ENCODE assay signal across 9 cellular contexts in the genomic region with DNA sequence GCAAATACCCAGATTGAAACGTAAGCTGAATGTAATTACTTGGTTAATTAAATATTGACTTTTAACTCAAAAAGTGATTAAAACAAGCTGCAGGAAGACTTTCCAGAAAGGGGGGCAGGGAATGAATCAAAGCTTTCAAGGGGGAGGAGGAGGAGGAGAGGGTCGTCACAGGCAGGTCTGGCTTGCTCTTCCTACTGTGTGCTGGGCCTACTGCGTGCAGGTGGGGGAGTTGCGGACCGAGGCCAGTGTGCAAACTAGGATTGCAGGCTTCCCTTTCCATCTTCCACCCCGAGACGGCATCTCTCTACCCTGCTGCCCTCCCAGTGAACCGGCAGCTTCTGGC. TPM values are rescaled to one million over a fixed set of nuclear protein-coding genes. Genes with fewer than 3 reads are reported as not detected.
DNase-seq lines count a peak whose midpoint lies in the region; ATAC-seq and TF ChIP-seq lines count a peak whose summit lies in the region.
"Had no signal": no experiment of that assay in that cellular context is flagged by ENCODE, and none has a peak within 500 bp of the region (broad histone marks: within the 10 kb centered on the region; RNA-seq: fewer than 3 reads in every experiment).

No MANE protein-coding gene starts in this region.

- H3K27ac ChIP-seq in HUES6 (ENCODE audit: low read depth, low read length) = no peak overlapping the region
- H3K27ac ChIP-seq in ectodermal cell (ENCODE audit: insufficient read depth, low read depth, low read length, poor library complexity, severe bottlenecking) = no peak overlapping the region

- POLR2A ChIA-PET in AG04449 (lab: Yijun Ruan, JAX) = no interaction called here

- H3K27me3 ChIP-seq in HUES6 (ENCODE audit: control insufficient read depth, insufficient read depth, low read length) = peaks cover 31% of the 10 kb centered on the region
- H3K27me3 ChIP-seq in ectodermal cell (ENCODE audit: control insufficient read depth, insufficient read depth, low read length, poor library complexity, severe bottlenecking) = peaks cover 37% of the 10 kb centered on the region

- no peak for TF ChIP-seq CTCF in AG04449 (IDR thresholded peaks at IDR 0.05; ENCODE audit: insufficient read depth, low read length, missing control alignments)

- DNase-seq in AG04449 (ENCODE audit: low read depth, low spot score) (no peak), naive B cell (no peak), GOT3 (lab: John Stamatoyannopoulos, UW) (no peak)
- DNase-seq: activated CD8-positive, alpha-beta memory T cell treated with anti-CD3 and anti-CD28 coated beads, Interleukin-2, amount 50 U/mL, for 4 hours had no signal

- H3K36me3 ChIP-seq in HUES6 (ENCODE audit: control insufficient read depth, insufficient read depth, low read length) (no peaks in the 10 kb centered on the region), ectodermal cell (ENCODE audit: control insufficient read depth, insufficient read depth, low read length) (no peaks in the 10 kb centered on the region)

- H3K9me3 ChIP-seq in HUES6 (ENCODE audit: control insufficient read depth, insufficient read depth, low read depth, low read length) (no peaks in the 10 kb centered on the region), ectodermal cell (ENCODE audit: control insufficient read depth, low read length) (no peaks in the 10 kb centered on the region)

- CTCF ChIA-PET in AG04449 (lab: Yijun Ruan, JAX) = interaction anchor here (0.9 to 2.8 kb wide), 5 partner anchors 11 to 836 kb away, joined by 3 to 20 read pairs (median 4); no protein-coding TSS in a partner anchor

- peaks cover 35 to 79% (median 61%) of the 10 kb centered on the region in 3 donors for H3K27me3 Mint-ChIP-seq in naive B cell

- peak overlapping the region; percentile 66 for H3K4me3 ChIP-seq in AG04449 (ENCODE audit: low read depth, low read length)
- H3K4me3 ChIP-seq in HUES6 (ENCODE audit: low read depth, low read length) = peak overlapping the region; percentile 83
- peak overlapping the region; percentile 48 for H3K4me3 ChIP-seq in ectodermal cell (ENCODE audit: insufficient read depth, low read depth, low read length)

- WGBS in ectodermal cell, 2 experiments = 10 to 11% methylated on average over 8 of the region's 8 CpGs

- peak overlapping the region; percentile 66 for H3K9ac ChIP-seq in HUES6 (ENCODE audit: low read length)

- H3K4me1 Mint-ChIP-seq in naive B cell = peaks cover 19 to 23% (median 20%) of the 10 kb centered on the region in 3 donors

- ATAC-seq in naive B cell (ENCODE audit: low read depth in 2 of 2) (no peak), HG03354 (IDR thresholded peaks at IDR 0.05; ENCODE audit: poor library complexity, severe bottlenecking, unreplicated experiment) (no peak), HG03432 (IDR thresholded peaks at IDR 0.05; ENCODE audit: unreplicated experiment) (no peak), GM21526 (IDR thresholded peaks at IDR 0.05; ENCODE audit: low FRiP score, unreplicated experiment) (no peak)

- H3K36me3 Mint-ChIP-seq in naive B cell = peaks cover 0 to 6% of the 10 kb centered on the region in 2 donors

- H3K27ac Mint-ChIP-seq in naive B cell = no peak overlapping the region

- peak overlapping the region; percentile 63 to 87 (median 80) for H3K4me3 Mint-ChIP-seq in naive B cell

- H3K4me1 ChIP-seq in HUES6 (ENCODE audit: control insufficient read depth, insufficient read depth, low read length) (peaks cover 8% of the 10 kb centered on the region; the same call in 1 of the 2 replicates), ectodermal cell (ENCODE audit: control insufficient read depth, insufficient read depth, low read length) (peaks cover 8% of the 10 kb centered on the region)

- peaks cover 0 to 1% (median 0%) of the 10 kb centered on the region in 7 donors for H3K9me3 Mint-ChIP-seq in naive B cell

RNA-seq across cellular contexts. Expression of a gene that starts 1.1 kb away (rescaled TPM):
- 37.0 TPM for polyA plus RNA-seq in ectodermal cell (2013, experiment 1 of 4)
- 36.9 TPM for polyA plus RNA-seq in ectodermal cell (2013, experiment 2 of 4)
- 36.6 TPM for polyA plus RNA-seq in ectodermal cell (2013, experiment 3 of 4)
- 37.7 TPM for polyA plus RNA-seq in ectodermal cell (2013, experiment 4 of 4)
- polyA plus RNA-seq in naive B cell (ENCODE audit: low read depth in 6 of 6) = 1 to 10 TPM in 5 of 6 donors, not detected in 1; 1.2 to 3.2 (median 2.6) TPM
